Comparison of ENCODE assay signal across 8 cellular contexts in the genomic region with DNA sequence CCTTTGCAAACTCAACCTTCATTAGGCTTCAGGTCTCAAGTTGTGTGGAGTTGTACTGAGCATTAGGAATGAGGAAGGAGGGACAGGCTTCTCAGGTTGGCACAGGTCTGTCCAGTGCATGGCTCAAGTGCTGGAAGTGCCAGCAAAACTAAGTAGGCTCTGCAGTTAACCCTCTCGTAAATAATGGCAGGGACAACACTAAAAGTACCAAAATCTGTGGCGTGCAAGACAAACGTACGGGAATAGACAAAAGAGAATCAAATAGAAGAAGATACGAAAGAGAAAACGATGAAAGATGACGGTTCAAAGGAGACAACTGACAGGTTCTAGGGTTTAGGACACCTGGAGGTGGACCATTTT. TPM values are rescaled to one million over a fixed set of nuclear protein-coding genes. Genes with fewer than 3 reads are reported as not detected.
DNase-seq lines count a peak whose midpoint lies in the region; ATAC-seq and TF ChIP-seq lines count a peak whose summit lies in the region.

No MANE protein-coding gene starts in this region.

- no peaks in the 10 kb centered on the region for H3K9me2 ChIP-seq in Karpas-422 (replicated peaks; ENCODE audit: insufficient read depth, low read length)

- H3K4me2 ChIP-seq in Karpas-422 (ENCODE audit: low read depth, low read length, poor library complexity, severe bottlenecking) = peak overlapping the region; percentile 96

- H3K9me3 ChIP-seq in Karpas-422 (ENCODE audit: low read length) (no peaks in the 10 kb centered on the region), lung (ENCODE audit: control insufficient read depth in 2 of 2, insufficient read depth in 1 of 2, low read length in 1 of 2) (peaks cover 0 to 2% of the 10 kb centered on the region in 2 donors), upper lobe of right lung (no peaks in the 10 kb centered on the region)

- no peak for TF ChIP-seq CTCF in lung (IDR thresholded peaks at IDR 0.05; ENCODE audit: control extremely low read depth, extremely low read depth)
- TF ChIP-seq CTCF in upper lobe of right lung (IDR thresholded peaks at IDR 0.05) = no peak

- no peaks in the 10 kb centered on the region for H4K20me1 ChIP-seq in Karpas-422 (ENCODE audit: insufficient read depth, low read depth, low read length)

- no peaks in the 10 kb centered on the region for H3K27me3 ChIP-seq in Karpas-422 (ENCODE audit: low read length)
- no peaks in the 10 kb centered on the region for H3K27me3 ChIP-seq in lung (ENCODE audit: control insufficient read depth, insufficient read depth)
- no peaks in the 10 kb centered on the region for H3K27me3 ChIP-seq in upper lobe of right lung

- ATAC-seq in lung (ENCODE audit: insufficient read depth, low FRiP score) (no peak), upper lobe of right lung (peak; percentile 76)

- 0 to 1% methylated on average over 7 of the region's 7 CpGs for WGBS in lung, 2 donors

- intact Hi-C loops in upper lobe of right lung (cut with DNase I) = no loop called here

- H3K4me3 ChIP-seq in Karpas-422 (ENCODE audit: low read length) (peak overlapping the region; percentile 86), lung (peak overlapping the region; percentile 84), upper lobe of right lung (peak overlapping the region; percentile 80)

- H2AFZ ChIP-seq in Karpas-422 (ENCODE audit: low read length) = peak overlapping the region; percentile 90; the same call in 1 of the 2 replicates

- H3K36me3 ChIP-seq in Karpas-422 (ENCODE audit: insufficient read depth, low read length) (peaks cover 4% of the 10 kb centered on the region; the same call in 1 of the 2 replicates), lung (ENCODE audit: control insufficient read depth in 2 of 2, insufficient read depth in 2 of 2, low read length in 2 of 2) (peaks cover 2 to 3% of the 10 kb centered on the region in 2 donors), upper lobe of right lung (peaks cover 7% of the 10 kb centered on the region)

- peaks cover 54% of the 10 kb centered on the region for H3K79me2 ChIP-seq in Karpas-422 (ENCODE audit: low read length)

- H3K27ac ChIP-seq in Karpas-422 (ENCODE audit: low read length) = peak overlapping the region; percentile 81
- H3K27ac ChIP-seq in caudate nucleus (ENCODE audit: low read depth, low read length) = peak overlapping the region; percentile 95
- H3K27ac ChIP-seq in lung (ENCODE audit: low read depth in 1 of 2, low read length in 1 of 2) = peak overlapping the region; percentile 95 to 100
- peak overlapping the region; percentile 97 for H3K27ac ChIP-seq in upper lobe of right lung

- peak; percentile 57 for DNase-seq in NCI-H2029 treated with DMSO at 0.1 percent for 48 hours (lab: John Stamatoyannopoulos, UW)
- DNase-seq in NCI-H2029 (lab: John Stamatoyannopoulos, UW) = no peak
- DNase-seq in Karpas-422 = no peak
- DNase-seq in caudate nucleus (lab: John Stamatoyannopoulos, UW) = peak in 5 of 61 donors; percentile 12 to 46 (median 37)
- DNase-seq in lung (ENCODE audit: low spot score) = peak; percentile 51
- no peak for DNase-seq in upper lobe of right lung
- no peak for DNase-seq in activated CD8-positive, alpha-beta memory T cell treated with anti-CD3 and anti-CD28 coated beads for 24 hours
- DNase-seq in NCI-H187 (lab: John Stamatoyannopoulos, UW) = no peak

- peak overlapping the region; percentile 86 for H3K9ac ChIP-seq in Karpas-422 (ENCODE audit: low read length)

- H3K4me1 ChIP-seq in Karpas-422 (ENCODE audit: low read length) = peaks cover 58% of the 10 kb centered on the region
- peaks cover 0 to 12% of the 10 kb centered on the region in 2 donors for H3K4me1 ChIP-seq in lung (ENCODE audit: control insufficient read depth in 2 of 2, insufficient read depth in 2 of 2, low read length in 2 of 2)
- peaks cover 26% of the 10 kb centered on the region for H3K4me1 ChIP-seq in upper lobe of right lung

RNA-seq across cellular contexts. Expression of a gene that starts 0.6 kb away (rescaled TPM):
- 30.4 and 52.5 TPM in 2 replicates for total RNA-seq in Karpas-422 (2014; rRNA removed; shearing (Covaris generic); ENCODE audit: low replicate concordance)
- total RNA-seq in lung (10 to 100 TPM; 21.5 to 38.3 TPM), upper lobe of right lung (20.3 TPM)
- polyA plus RNA-seq in lung = 10 to 100 TPM; 12.2 to 15.3 TPM

RNA-seq across cellular contexts. Expression of a gene that starts 5.5 kb away (rescaled TPM):
- total RNA-seq in Karpas-422 (2014; rRNA removed; shearing (Covaris generic); ENCODE audit: low replicate concordance) = 56.1 and 96.8 TPM in 2 replicates
- total RNA-seq in lung = 10 to 100 TPM; 38.1 to 45.1 TPM
- 10 to 100 TPM; 26.8 to 37.3 TPM for polyA plus RNA-seq in lung
- total RNA-seq in upper lobe of right lung = 39.9 TPM

RNA-seq across cellular contexts. Expression of a gene that starts 55.4 kb away (rescaled TPM):
- total RNA-seq in Karpas-422 (2014; rRNA removed; shearing (Covaris generic); ENCODE audit: low replicate concordance) = 73.2 and 92.3 TPM in 2 replicates
- total RNA-seq in lung (10 to 100 TPM in 1 of 2 donors, 1 to 10 TPM in 1; 7.3 to 19.8 TPM), upper lobe of right lung (8.5 TPM)
- polyA plus RNA-seq in lung = 10 to 100 TPM in 1 of 2 donors, 1 to 10 TPM in 1; 9.5 to 10.1 TPM

Comparison
In these comparisons a context has a peak if more than half of its experiments do, and no peak if none do; other contexts are left out.
1. DNase-seq: peak in NCI-H2029 treated with DMSO at 0.1 percent for 48 hours (single experiment) and lung (single experiment); none in NCI-H2029 (single experiment), Karpas-422 (single experiment), upper lobe of right lung (single experiment), activated CD8-positive, alpha-beta memory T cell treated with anti-CD3 and anti-CD28 coated beads for 24 hours (single experiment) and NCI-H187 (0 of 2).
2. Peak in every context shown above with its lines, with median percentiles within 50 percentile points of each other: H3K27ac ChIP-seq and H3K4me3 ChIP-seq.